In the genomic region with DNA sequence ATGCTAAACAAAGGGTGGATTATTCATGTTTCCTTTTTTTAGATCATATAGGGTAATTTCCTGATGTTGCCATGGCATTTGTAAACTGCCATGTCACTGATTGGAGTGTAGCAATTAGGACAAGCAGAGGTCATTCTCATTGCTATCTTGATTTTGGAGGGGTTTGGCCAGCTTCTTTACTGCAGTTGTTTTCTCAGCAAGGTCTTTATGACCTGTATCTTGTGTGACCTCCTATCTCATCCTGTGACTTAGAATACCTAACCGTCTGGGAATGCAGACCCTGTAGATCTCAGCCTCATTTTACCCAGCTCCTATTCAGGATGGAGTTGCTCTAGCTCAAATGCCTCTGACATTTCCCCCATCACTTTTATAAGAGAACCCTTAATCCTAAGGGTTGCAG, we compare ENCODE assay signal across 18 cellular contexts.
"Had no signal": no experiment of that assay in that cellular context is flagged by ENCODE, and none has a peak within 500 bp of the region (broad histone marks: within the 10 kb centered on the region; RNA-seq: fewer than 3 reads in every experiment).

No MANE protein-coding gene starts in this region.

- H3K27ac ChIP-seq: foreskin keratinocyte, SJSA1, suprapubic skin, upper lobe of right lung had no signal

- DNase-seq: activated B cell treated with CpG ODN at 0.5 μM for 24 hours; activated CD4-positive, alpha-beta T cell treated with anti-CD3 and anti-CD28 coated beads for 48 hours; activated CD8-positive, alpha-beta memory T cell treated with anti-CD3 and anti-CD28 coated beads, Interleukin-2, amount 50 U/mL, for 4 hours; activated CD8-positive, alpha-beta T cell treated with anti-CD3 and anti-CD28 coated beads for 36 hours; activated naive CD4-positive, alpha-beta T cell treated with Interleukin-2 at 50 U/mL for 16 hours; anterior cingulate cortex; effector CD4-positive, alpha-beta T cell; foreskin keratinocyte; nucleus accumbens; small intestine; stimulated activated CD4-positive, alpha-beta T cell treated with anti-CD3 and anti-CD28 coated beads, Interleukin-4, amount 100 ng/mL, for 4 hours; stimulated activated CD8-positive, alpha-beta memory T cell treated with anti-CD3 and anti-CD28 coated beads, Interleukin-4, amount 100 ng/mL, for 48 hours; upper lobe of right lung had no signal

- H3K4me1 ChIP-seq: foreskin keratinocyte, suprapubic skin, upper lobe of right lung had no signal

- ATAC-seq: activated CD8-positive, alpha-beta T cell treated with anti-CD3 and anti-CD28 coated beads for 36 hours; foreskin keratinocyte; natural killer cell treated with Interleukin-12 subunit alpha and Interleukin-12 subunit beta and Interleukin-15 and Interleukin-18, amount 100 ng/mL, for 72 hours; upper lobe of right lung had no signal

- H3K4me3 ChIP-seq: SJSA1, suprapubic skin, upper lobe of right lung had no signal

- FAIRE-seq: colon, islet of Langerhans, small intestine had no signal

- H3K27me3 ChIP-seq: foreskin keratinocyte, SJSA1, suprapubic skin, upper lobe of right lung had no signal

- H3K9me3 ChIP-seq: suprapubic skin, upper lobe of right lung had no signal
